7 cellular contexts compared by ENCODE assay signal in the genomic region with DNA sequence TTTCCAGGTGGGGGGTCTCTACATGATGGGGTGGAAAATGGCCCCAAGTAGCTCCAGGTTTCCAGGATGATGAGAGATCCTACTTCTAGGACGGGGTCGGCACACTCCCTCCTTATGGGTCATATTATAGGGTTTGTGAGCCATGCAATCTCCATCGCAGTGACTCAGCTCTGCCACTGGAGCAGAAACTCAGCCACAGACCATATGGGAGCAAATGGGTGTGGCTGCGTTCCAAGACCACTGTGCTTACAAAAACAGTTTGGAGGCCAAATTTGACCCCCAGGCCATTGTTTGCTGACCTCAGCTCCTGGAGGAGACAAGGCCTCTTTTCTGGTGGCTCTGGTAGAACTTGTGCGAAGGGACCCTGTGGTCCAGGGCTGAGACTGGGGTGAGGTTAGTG.
A peak's percentile ranks its signal among the peaks of the same experiment; 100 is the strongest.
DNase-seq lines count a peak whose midpoint lies in the region; FAIRE-seq and TF ChIP-seq lines count a peak whose summit lies in the region.
"Not testable (repeated sequence)": the region's sequence is repeated elsewhere in the genome, so short reads cannot be mapped to it uniquely, and the experiment has no call there.

No MANE protein-coding gene starts in this region.

- not testable (repeated sequence) for H3K9me3 ChIP-seq in adipocyte (ENCODE audit: control insufficient read depth, low read length); endodermal cell (ENCODE audit: control insufficient read depth, low read length)

- TF ChIP-seq POLR2A in H54 (IDR thresholded peaks at IDR 0.05; ENCODE audit: low read depth, low read length) = not testable (repeated sequence)

- H3K4me3 Mint-ChIP-seq in endodermal cell = not testable (repeated sequence)

- 84% methylated on average over 4 of the region's 5 CpGs; no CpG with 5 or more reads in 1 of the 2 experiments for WGBS in endodermal cell (ENCODE audit: insufficient coverage in 1 of 2, insufficient read length in 1 of 2), 2 experiments

- peak; percentile 13 for TF ChIP-seq CTCF in endodermal cell (conservative IDR thresholded peaks at IDR 0.05)
- TF ChIP-seq CTCF in foreskin fibroblast (IDR thresholded peaks at IDR 0.05; ENCODE audit: low read depth, low read length) = not testable (repeated sequence)

- H3K4me1 Mint-ChIP-seq in endodermal cell = not testable (repeated sequence)

- DNase-seq in DMS 273 (lab: John Stamatoyannopoulos, UW; ENCODE audit: unreplicated experiment) = peak; percentile 62
- not testable (repeated sequence) for DNase-seq in H54 (ENCODE audit: insufficient read length, low spot score); endodermal cell
- peak; percentile 50 for DNase-seq in LHCN-M2 (ENCODE audit: low read depth)
- DNase-seq in RCC 7860 (ENCODE audit: low spot score) = peak; percentile 22
- peak; percentile 39 for DNase-seq in adipocyte (ENCODE audit: low read depth)
- DNase-seq in foreskin fibroblast = peak; percentile 52 to 81

- H3K27me3 Mint-ChIP-seq in endodermal cell (ENCODE audit: insufficient read depth) = not testable (repeated sequence)

- FAIRE-seq in H54 (lab: Jason Lieb, UNC) (peak; percentile 80), RCC 7860 (lab: Jason Lieb, UNC) (peak; percentile 71)

- H3K27ac Mint-ChIP-seq in endodermal cell = not testable (repeated sequence)

- not testable (repeated sequence) for H3K4me1 ChIP-seq in adipocyte (ENCODE audit: control insufficient read depth, insufficient read depth, low read length); endodermal cell (ENCODE audit: control insufficient read depth, insufficient read depth, low read length)

- not testable (repeated sequence) for H3K9me3 Mint-ChIP-seq in endodermal cell

- not testable (repeated sequence) for H3K36me3 ChIP-seq in adipocyte (ENCODE audit: control insufficient read depth, insufficient read depth, low read length, severe bottlenecking); endodermal cell (ENCODE audit: control insufficient read depth, insufficient read depth, low read length)

- not testable (repeated sequence) for H3K27me3 ChIP-seq in adipocyte (replicated peaks; ENCODE audit: control insufficient read depth, insufficient read depth, low read length); endodermal cell (ENCODE audit: control insufficient read depth, insufficient read depth, low read length, poor library complexity, severe bottlenecking)

- H3K4me3 ChIP-seq in adipocyte (ENCODE audit: low read length); endodermal cell (ENCODE audit: low read length); foreskin fibroblast (ENCODE audit: low read depth in 1 of 2, low read length in 2 of 2): not testable (repeated sequence)

- not testable (repeated sequence) for H3K27ac ChIP-seq in endodermal cell (ENCODE audit: low read depth, low read length)

- not testable (repeated sequence) for H3K36me3 Mint-ChIP-seq in endodermal cell (ENCODE audit: low read depth)

- H3K9ac ChIP-seq in adipocyte (ENCODE audit: low read length); endodermal cell (ENCODE audit: extremely low read depth, low read length, poor library complexity, severe bottlenecking): not testable (repeated sequence)
